ENCODE assay signal across 28 cellular contexts in genomic region chr3:49324768-49325167, GRCh38.
"Had no signal": no experiment of that assay in that cellular context is flagged by ENCODE, and none has a peak within 500 bp of the region (broad histone marks: within the 10 kb centered on the region; RNA-seq: fewer than 3 reads in every experiment).

No MANE protein-coding gene starts in this region.

- ATAC-seq: activated T-cell treated with anti-CD3 and anti-CD28 coated beads, Interleukin-2, amount 50 U/mL, for 72 hours; foreskin keratinocyte; gastrocnemius medialis; WTC11 had no signal

- H3K4me3 Mint-ChIP-seq: activated CD4-positive, alpha-beta memory T cell treated with anti-CD3 and anti-CD28 coated beads, Interleukin-2, amount 10 ng/mL, durations not matched to agents 7 days and 5 days; activated CD4-positive, alpha-beta T cell treated with anti-CD3 and anti-CD28 coated beads, Interleukin-2, amount 10 ng/mL, durations not matched to agents 7 days and 5 days; activated naive CD8-positive, alpha-beta T cell; activated T-cell treated with anti-CD3 and anti-CD28 coated beads, Interleukin-2, amount 50 U/mL, for 24 hours; activated T-cell treated with anti-CD3 and anti-CD28 coated beads, Interleukin-2, amount 50 U/mL, for 72 hours; central memory CD8-positive, alpha-beta T cell; dendritic cell treated with granulocyte-macrophage colony-stimulating factor and Interleukin-4, amounts not matched to agents 40 ng/mL and 50 ng/mL, for 4 days; endodermal cell; WTC11 had no signal

- H3K27me3 ChIP-seq: brain microvascular endothelial cell, dorsolateral prefrontal cortex, esophagus muscularis mucosa, foreskin keratinocyte, gastrocnemius medialis had no signal

- H3K27ac Mint-ChIP-seq: activated CD4-positive, alpha-beta memory T cell treated with anti-CD3 and anti-CD28 coated beads, Interleukin-2, amount 10 ng/mL, durations not matched to agents 7 days and 5 days; activated CD4-positive, alpha-beta T cell treated with anti-CD3 and anti-CD28 coated beads, Interleukin-2, amount 10 ng/mL, durations not matched to agents 7 days and 5 days; activated naive CD8-positive, alpha-beta T cell; dendritic cell treated with granulocyte-macrophage colony-stimulating factor and Interleukin-4, amounts not matched to agents 40 ng/mL and 50 ng/mL, for 4 days; endodermal cell; WTC11 had no signal

- H3K27ac ChIP-seq: brain microvascular endothelial cell, coronary artery, dorsolateral prefrontal cortex, esophagus muscularis mucosa, foreskin keratinocyte, gastrocnemius medialis had no signal

- H3K27me3 Mint-ChIP-seq: activated CD4-positive, alpha-beta memory T cell treated with anti-CD3 and anti-CD28 coated beads, Interleukin-2, amount 10 ng/mL, durations not matched to agents 7 days and 5 days; activated CD4-positive, alpha-beta T cell treated with anti-CD3 and anti-CD28 coated beads, Interleukin-2, amount 10 ng/mL, durations not matched to agents 7 days and 5 days; activated naive CD8-positive, alpha-beta T cell; activated T-cell treated with anti-CD3 and anti-CD28 coated beads, Interleukin-2, amount 50 U/mL, for 24 hours; central memory CD8-positive, alpha-beta T cell; dendritic cell treated with granulocyte-macrophage colony-stimulating factor and Interleukin-4, amounts not matched to agents 40 ng/mL and 50 ng/mL, for 4 days had no signal

- DNase-seq: activated CD4-positive, alpha-beta memory T cell treated with anti-CD3 and anti-CD28 coated beads, Interleukin-2, amount 10 ng/mL, durations not matched to agents 7 days and 5 days; activated CD4-positive, alpha-beta T cell treated with anti-CD3 and anti-CD28 coated beads for 1 hour; activated CD4-positive, alpha-beta T cell treated with anti-CD3 and anti-CD28 coated beads for 4 hours; activated CD4-positive, alpha-beta T cell treated with anti-CD3 and anti-CD28 coated beads, Interleukin-2, amount 10 ng/mL, durations not matched to agents 7 days and 5 days; activated CD4-positive, alpha-beta T cell treated with anti-CD3 and anti-CD28 coated beads, Interleukin-2, amount 50 U/mL, for 4 hours; activated CD8-positive, alpha-beta memory T cell treated with anti-CD3 and anti-CD28 coated beads, Interleukin-2, amount 50 U/mL, for 48 hours; activated effector memory CD4-positive, alpha-beta T cell treated with Interleukin-2 at 50 U/mL for 16 hours; activated gamma-delta T cell treated with Interleukin-2 at 50 U/mL for 16 hours; activated naive CD4-positive, alpha-beta T cell treated with anti-CD3 and anti-CD28 coated beads, Interleukin-2, amount 50 U/mL, for 16 hours; activated naive CD4-positive, alpha-beta T cell treated with Interleukin-2 at 50 U/mL for 16 hours; activated T-cell treated with anti-CD3 and anti-CD28 coated beads for 4 hours; activated T-cell treated with anti-CD3 and anti-CD28 coated beads, Interleukin-2, amount 50 U/mL, for 24 hours; activated T-cell treated with anti-CD3 and anti-CD28 coated beads, Interleukin-2, amount 50 U/mL, for 72 hours; amniotic stem cell; anterior cingulate cortex; brain microvascular endothelial cell; dorsolateral prefrontal cortex; effector memory CD4-positive, alpha-beta T cell; endodermal cell; foreskin keratinocyte; gastrocnemius medialis; T-helper 2 cell had no signal

- H3K4me1 ChIP-seq: esophagus muscularis mucosa, gastrocnemius medialis had no signal

- H3K4me3 ChIP-seq: coronary artery, dorsolateral prefrontal cortex, esophagus muscularis mucosa, gastrocnemius medialis had no signal

- H3K4me1 Mint-ChIP-seq: activated CD4-positive, alpha-beta memory T cell treated with anti-CD3 and anti-CD28 coated beads, Interleukin-2, amount 10 ng/mL, durations not matched to agents 7 days and 5 days; activated CD4-positive, alpha-beta T cell treated with anti-CD3 and anti-CD28 coated beads, Interleukin-2, amount 10 ng/mL, durations not matched to agents 7 days and 5 days; endodermal cell; WTC11 had no signal

- H3K9me3 Mint-ChIP-seq: activated CD4-positive, alpha-beta memory T cell treated with anti-CD3 and anti-CD28 coated beads, Interleukin-2, amount 10 ng/mL, durations not matched to agents 7 days and 5 days; activated CD4-positive, alpha-beta T cell treated with anti-CD3 and anti-CD28 coated beads, Interleukin-2, amount 10 ng/mL, durations not matched to agents 7 days and 5 days; activated T-cell treated with anti-CD3 and anti-CD28 coated beads, Interleukin-2, amount 50 U/mL, for 24 hours; activated T-cell treated with anti-CD3 and anti-CD28 coated beads, Interleukin-2, amount 50 U/mL, for 72 hours; central memory CD8-positive, alpha-beta T cell; dendritic cell treated with granulocyte-macrophage colony-stimulating factor and Interleukin-4, amounts not matched to agents 40 ng/mL and 50 ng/mL, for 4 days; endodermal cell; WTC11 had no signal

- H3K9me3 ChIP-seq: esophagus muscularis mucosa, gastrocnemius medialis had no signal
